8 cellular contexts compared by ENCODE assay signal in the genomic region with DNA sequence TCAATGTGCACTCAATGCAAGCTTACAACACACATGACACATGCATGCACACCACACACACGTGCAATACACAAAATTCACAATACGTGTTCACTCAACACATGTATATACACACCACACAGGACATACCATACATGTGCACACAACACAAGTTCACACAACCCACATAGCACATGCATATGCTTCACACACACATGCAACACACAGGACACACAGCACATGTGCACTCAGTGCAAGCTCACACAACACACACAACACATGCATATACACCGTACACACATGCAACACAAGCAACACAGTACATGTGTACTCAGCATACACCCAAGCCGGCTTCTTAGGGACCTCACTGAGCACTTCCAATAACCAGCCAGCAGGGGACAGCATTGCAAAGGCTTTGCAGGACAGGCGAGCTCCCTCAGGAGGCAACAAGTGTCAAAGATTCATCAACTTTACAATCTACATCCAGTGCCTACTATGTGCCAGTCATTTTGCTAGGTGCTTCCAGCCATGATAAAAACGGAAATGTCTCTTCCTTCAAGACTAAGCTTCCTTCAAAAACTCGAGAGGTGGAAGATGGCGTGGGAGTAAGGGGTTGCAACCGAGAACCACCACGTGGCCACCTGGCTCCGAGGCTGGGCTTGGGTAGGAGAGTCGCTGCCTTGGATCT.
DNase-seq lines count a peak whose midpoint lies in the region; ATAC-seq and TF ChIP-seq lines count a peak whose summit lies in the region.

No MANE protein-coding gene starts in this region.

- H3K4me2 ChIP-seq in Karpas-422 (ENCODE audit: low read depth, low read length, poor library complexity, severe bottlenecking), result no peak overlapping the region

- H3K9me3 ChIP-seq in Karpas-422 (ENCODE audit: low read length) (no peaks in the 10 kb centered on the region), uterus (no peaks in the 10 kb centered on the region)

- H3K27me3 ChIP-seq in Karpas-422 (ENCODE audit: low read length), result no peaks in the 10 kb centered on the region
- H3K27me3 ChIP-seq in uterus, result no peaks in the 10 kb centered on the region

- H3K4me3 ChIP-seq in Karpas-422 (ENCODE audit: low read length) (no peak overlapping the region), uterus (no peak overlapping the region)

- H3K79me2 ChIP-seq in Karpas-422 (ENCODE audit: low read length), result no peaks in the 10 kb centered on the region

- H3K27ac Mint-ChIP-seq in progenitor cell of endocrine pancreas, result no peak overlapping the region

- no peak overlapping the region for H2AFZ ChIP-seq in Karpas-422 (ENCODE audit: low read length)

- H3K27ac ChIP-seq in Karpas-422 (ENCODE audit: low read length) (no peak overlapping the region), uterus (no peak overlapping the region)

- no peaks in the 10 kb centered on the region for H4K20me1 ChIP-seq in Karpas-422 (ENCODE audit: insufficient read depth, low read depth, low read length)

- H3K36me3 ChIP-seq in Karpas-422 (ENCODE audit: insufficient read depth, low read length) (no peaks in the 10 kb centered on the region), uterus (no peaks in the 10 kb centered on the region)

- H3K9ac ChIP-seq in Karpas-422 (ENCODE audit: low read length), result no peak overlapping the region

- H3K4me3 Mint-ChIP-seq in progenitor cell of endocrine pancreas (ENCODE audit: low read depth), result no peak overlapping the region

- H3K9me3 Mint-ChIP-seq in progenitor cell of endocrine pancreas (ENCODE audit: low read depth), result no peaks in the 10 kb centered on the region

- H3K4me1 ChIP-seq in Karpas-422 (ENCODE audit: low read length) (no peaks in the 10 kb centered on the region), uterus (no peaks in the 10 kb centered on the region)

- TF ChIP-seq CTCF in progenitor cell of endocrine pancreas (IDR thresholded peaks at IDR 0.05; ENCODE audit: unreplicated experiment) (peak; percentile 95), uterus (IDR thresholded peaks at IDR 0.05) (peak; percentile 95 to 98 (median 96))

- DNase-seq in DMS153 treated with DMSO at 0.1 percent for 48 hours (lab: John Stamatoyannopoulos, UW; ENCODE audit: unreplicated experiment) (peak; percentile 15), Karpas-422 (peak; percentile 91), SKM-1 (lab: John Stamatoyannopoulos, UW; ENCODE audit: unreplicated experiment) (peak; percentile 41), Right ventricle myocardium inferior (ENCODE audit: missing footprints) (peak; percentile 78), progenitor cell of endocrine pancreas (ENCODE audit: low spot score, unreplicated experiment) (peak; percentile 58), uterus (peak; percentile 73 to 83)
- DNase-seq in activated naive CD4-positive, alpha-beta T cell treated with anti-CD3 and anti-CD28 coated beads, Interleukin-2, amount 50 U/mL, for 16 hours, result peak; percentile 71

- peak in 1 of 2 donors; percentile 19 for TF ChIP-seq POLR2A in uterus (IDR thresholded peaks at IDR 0.05)

- H3K27me3 Mint-ChIP-seq in progenitor cell of endocrine pancreas, result peaks cover 13% of the 10 kb centered on the region

- H3K36me3 Mint-ChIP-seq in progenitor cell of endocrine pancreas (ENCODE audit: insufficient read depth), result no peaks in the 10 kb centered on the region

- no peaks in the 10 kb centered on the region for H3K9me2 ChIP-seq in Karpas-422 (replicated peaks; ENCODE audit: insufficient read depth, low read length)

- ATAC-seq in GM21515 (IDR thresholded peaks at IDR 0.05; ENCODE audit: unreplicated experiment) (peak; percentile 85), Right ventricle myocardium inferior (peak; percentile 44)

- intact Hi-C loops in Right ventricle myocardium inferior (cut with DNase I), result loop anchor here (1.0 to 5.0 kb wide), 2 partner anchors 189 to 243 kb away; no protein-coding TSS in a partner anchor
- intact Hi-C loops in uterus (cut with DNase I; ENCODE audit: low total_unique reads), result no loop called here

- H3K4me1 Mint-ChIP-seq in progenitor cell of endocrine pancreas (ENCODE audit: low read depth), result peaks cover 21% of the 10 kb centered on the region

Comparison
In these comparisons a context has a peak if more than half of its experiments do, and no peak if none do; other contexts are left out.
1. DNase-seq: peak in every context shown above with its lines; median percentile 91 in Karpas-422; 78 in Right ventricle myocardium inferior; 78 in uterus; 71 in activated naive CD4-positive, alpha-beta T cell treated with anti-CD3 and anti-CD28 coated beads, Interleukin-2, amount 50 U/mL, for 16 hours; 58 in progenitor cell of endocrine pancreas; 41 in SKM-1; 15 in DMS153 treated with DMSO at 0.1 percent for 48 hours.